Comparison of ENCODE assay signal across 12 cellular contexts in genomic region chrX:119541188-119541587, GRCh38. TPM values are rescaled to one million over a fixed set of nuclear protein-coding genes. Genes with fewer than 3 reads are reported as not detected.
DNase-seq lines count a peak whose midpoint lies in the region; ATAC-seq and TF ChIP-seq lines count a peak whose summit lies in the region.
"Had no signal": no experiment of that assay in that cellular context is flagged by ENCODE, and none has a peak within 500 bp of the region (broad histone marks: within the 10 kb centered on the region; RNA-seq: fewer than 3 reads in every experiment).

No MANE protein-coding gene starts in this region.

- H3K79me2 ChIP-seq in osteoblast (ENCODE audit: insufficient read depth, low read length), result no peaks in the 10 kb centered on the region

- TF ChIP-seq CTCF in epithelial cell of esophagus (IDR thresholded peaks at IDR 0.05; ENCODE audit: insufficient read depth, low read depth, low read length, missing control alignments) (no peak), osteoblast (IDR thresholded peaks at IDR 0.05; ENCODE audit: extremely low read depth, low read depth, low read length) (no peak), nephron progenitor cell (IDR thresholded peaks at IDR 0.05) (no peak)

- ATAC-seq in GM21526 (IDR thresholded peaks at IDR 0.05; ENCODE audit: low FRiP score, unreplicated experiment), result no peak

- peaks cover 3% of the 10 kb centered on the region for H3K27me3 Mint-ChIP-seq in nephron progenitor cell (ENCODE audit: low read depth, poor library complexity)

- peaks cover 27% of the 10 kb centered on the region for H3K9me3 Mint-ChIP-seq in nephron progenitor cell

- H3K4me3 Mint-ChIP-seq in nephron progenitor cell, result no peak overlapping the region

- H3K9me3 ChIP-seq in osteoblast (ENCODE audit: low read depth, low read length), result no peaks in the 10 kb centered on the region
- H3K9me3 ChIP-seq: esophagus muscularis mucosa had no signal

- no peaks in the 10 kb centered on the region for H4K20me1 ChIP-seq in osteoblast (ENCODE audit: insufficient read depth, low read length)

- peaks cover 3% of the 10 kb centered on the region for H3K36me3 ChIP-seq in osteoblast (ENCODE audit: insufficient read depth, low read length)

- no peak overlapping the region for H3K27ac Mint-ChIP-seq in nephron progenitor cell

- peaks cover 8% of the 10 kb centered on the region for H3K4me1 ChIP-seq in osteoblast (ENCODE audit: insufficient read depth, low read length)
- H3K4me1 ChIP-seq: esophagus muscularis mucosa had no signal

- no peak overlapping the region for H3K4me3 ChIP-seq in epithelial cell of esophagus (ENCODE audit: low read length)
- H3K4me3 ChIP-seq in osteoblast (ENCODE audit: insufficient read depth, low read length), result no peak overlapping the region
- H3K4me3 ChIP-seq: esophagus muscularis mucosa had no signal

- no peaks in the 10 kb centered on the region for H3K27me3 ChIP-seq in osteoblast (ENCODE audit: insufficient read depth, low read length)
- H3K27me3 ChIP-seq: esophagus muscularis mucosa had no signal

- no peak overlapping the region for H2AFZ ChIP-seq in osteoblast (ENCODE audit: low read length)

- DNase-seq in EH (ENCODE audit: low read depth) (peak; percentile 83), NCI-H460 (ENCODE audit: extremely low read depth, low read depth) (peak; percentile 28), epithelial cell of esophagus (ENCODE audit: low read depth) (peak; percentile 76), osteoblast (ENCODE audit: insufficient read length, low spot score, missing footprints) (peak; percentile 72), nephron progenitor cell (no peak), middle frontal gyrus (ENCODE audit: extremely low spot score, low spot score) (no peak), mucosa of gallbladder (ENCODE audit: low spot score) (no peak)
- DNase-seq: aorta, mammary epithelial cell, NCI-H748 treated with DMSO at 0.1 percent for 48 hours had no signal

- no peaks in the 10 kb centered on the region for H3K4me1 Mint-ChIP-seq in nephron progenitor cell

- H3K4me2 ChIP-seq in osteoblast (ENCODE audit: insufficient read depth, low read length), result peak overlapping the region; percentile 10

- H3K36me3 Mint-ChIP-seq in nephron progenitor cell (ENCODE audit: low read depth), result peaks cover 23% of the 10 kb centered on the region

- no peak overlapping the region for H3K27ac ChIP-seq in osteoblast (ENCODE audit: low read depth, low read length)
- H3K27ac ChIP-seq: esophagus muscularis mucosa had no signal

RNA-seq across cellular contexts. Expression of gene STEEP1, which starts 24.0 kb away (rescaled TPM):
- total RNA-seq in NCI-H460 (2014; rRNA removed; shearing (Covaris generic)), result 53.3 and 59.7 TPM in 2 replicates
- 22.1 and 35.4 TPM in 2 replicates for polyA plus RNA-seq in NCI-H460 (2014; cell fraction: nucleus; rRNA removed)
- 23.9 and 29.0 TPM in 2 replicates for total RNA-seq in osteoblast
- 18.4 TPM for total RNA-seq in mucosa of gallbladder

RNA-seq across cellular contexts. Expression of gene UBE2A, which starts 33.2 kb away (rescaled TPM):
- 98.0 and 105 TPM in 2 replicates for total RNA-seq in NCI-H460 (2014; rRNA removed; shearing (Covaris generic))
- polyA plus RNA-seq in NCI-H460 (2014; cell fraction: nucleus; rRNA removed), result 94.4 and 97.2 TPM in 2 replicates
- total RNA-seq in osteoblast (36.6 and 41.5 TPM in 2 replicates), mucosa of gallbladder (49.5 TPM)

Comparison
In these comparisons a context has a peak if more than half of its experiments do, and no peak if none do; other contexts are left out.
1. DNase-seq: peak in EH (single experiment), NCI-H460 (single experiment), epithelial cell of esophagus (single experiment) and osteoblast (single experiment); none in nephron progenitor cell (single experiment), middle frontal gyrus (single experiment) and mucosa of gallbladder (single experiment).